In the genomic region with DNA sequence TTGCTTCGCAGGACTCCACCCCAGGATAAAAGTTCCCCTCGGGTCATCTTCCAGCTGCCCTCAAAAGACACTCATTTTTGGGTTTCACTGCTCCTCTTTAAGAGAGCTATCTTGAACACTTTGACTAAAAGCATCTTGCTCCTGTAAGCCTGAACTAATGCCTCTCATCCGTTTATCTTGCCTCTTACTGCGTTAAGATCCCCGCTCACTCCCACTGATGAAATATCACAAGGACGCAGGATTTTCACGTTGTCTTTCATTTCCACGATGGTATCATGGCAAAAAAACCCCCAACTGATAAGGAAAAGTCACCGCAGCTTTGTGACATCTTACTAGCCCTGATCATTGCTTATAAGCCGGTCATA, we compare ENCODE assay signal across 8 cellular contexts. TPM values are rescaled to one million over a fixed set of nuclear protein-coding genes. Genes with fewer than 3 reads are reported as not detected.
DNase-seq lines count a peak whose midpoint lies in the region; ATAC-seq and TF ChIP-seq lines count a peak whose summit lies in the region.

No MANE protein-coding gene starts in this region.

- H3K4me1 Mint-ChIP-seq in activated naive CD4-positive, alpha-beta T cell treated with anti-CD3 and anti-CD28 coated beads for 36 hours (ENCODE audit: low read depth), result peaks cover 27% of the 10 kb centered on the region

- H3K4me3 ChIP-seq in astrocyte of the cerebellum (ENCODE audit: low read depth, low read length), result peak overlapping the region; percentile 80
- peak overlapping the region; percentile 77 for H3K4me3 ChIP-seq in lower lobe of right lung
- peak overlapping the region; percentile 28 to 76 (median 61) for H3K4me3 ChIP-seq in upper lobe of left lung

- CTCF ChIA-PET in activated naive CD4-positive, alpha-beta T cell treated with anti-CD3 and anti-CD28 coated beads for 36 hours (lab: Charles Lee), result interaction anchor here (0.8 kb wide), 1 partner anchor 123 kb away, joined by 4 read pairs; no protein-coding TSS in a partner anchor
- CTCF ChIA-PET in GM10248 (lab: Yijun Ruan, JAX), result interaction anchor here (1.7 to 5.0 kb wide), 3 partner anchors 20 to 123 kb away, joined by 6 to 23 read pairs (median 8); no protein-coding TSS in a partner anchor

- H3K9me3 Mint-ChIP-seq in activated naive CD4-positive, alpha-beta T cell treated with anti-CD3 and anti-CD28 coated beads for 36 hours, result no peaks in the 10 kb centered on the region

- H3K36me3 Mint-ChIP-seq in activated naive CD4-positive, alpha-beta T cell treated with anti-CD3 and anti-CD28 coated beads for 36 hours (ENCODE audit: low read depth), result peaks cover 9% of the 10 kb centered on the region

- peak overlapping the region; percentile 85 for H3K4me3 Mint-ChIP-seq in activated naive CD4-positive, alpha-beta T cell treated with anti-CD3 and anti-CD28 coated beads for 36 hours

- H3K27me3 Mint-ChIP-seq in activated naive CD4-positive, alpha-beta T cell treated with anti-CD3 and anti-CD28 coated beads for 36 hours (ENCODE audit: low read depth), result no peaks in the 10 kb centered on the region

- peaks cover 5% of the 10 kb centered on the region for H3K4me1 ChIP-seq in lower lobe of right lung
- no peaks in the 10 kb centered on the region for H3K4me1 ChIP-seq in upper lobe of left lung

- ATAC-seq in lower lobe of right lung (no peak), upper lobe of left lung (ENCODE audit: low FRiP score in 2 of 2) (no peak)

- H3K27ac ChIP-seq in lower lobe of right lung (peak overlapping the region; percentile 90), upper lobe of left lung (peak overlapping the region; percentile 88 to 95 (median 93))

- DNase-seq in activated naive CD4-positive, alpha-beta T cell treated with anti-CD3 and anti-CD28 coated beads for 36 hours, result no peak
- no peak for DNase-seq in activated naive CD4-positive, alpha-beta T cell treated with Interleukin-2 at 50 U/mL for 16 hours
- no peak for DNase-seq in astrocyte of the cerebellum (ENCODE audit: low read depth)
- DNase-seq in lower lobe of right lung, result no peak
- DNase-seq in upper lobe of left lung, result no peak
- no peak for DNase-seq in GM10248 (ENCODE audit: extremely low spot score)
- no peak for DNase-seq in NCI-H1417 (lab: John Stamatoyannopoulos, UW)
- no peak for DNase-seq in middle frontal gyrus (ENCODE audit: extremely low spot score, low spot score)

- H3K27me3 ChIP-seq in lower lobe of right lung (ENCODE audit: low read depth), result no peaks in the 10 kb centered on the region
- H3K27me3 ChIP-seq in upper lobe of left lung, result no peaks in the 10 kb centered on the region

- H3K9me3 ChIP-seq in lower lobe of right lung (no peaks in the 10 kb centered on the region), upper lobe of left lung (no peaks in the 10 kb centered on the region)

- no peaks in the 10 kb centered on the region for H3K36me3 ChIP-seq in lower lobe of right lung
- H3K36me3 ChIP-seq in upper lobe of left lung, result no peaks in the 10 kb centered on the region

- POLR2A ChIA-PET in GM10248 (lab: Yijun Ruan, JAX), result interaction anchor here (0.6 to 1.1 kb wide), 2 partner anchors 40 to 49 kb away, joined by 3 read pairs; no protein-coding TSS in a partner anchor

- H3K27ac Mint-ChIP-seq in activated naive CD4-positive, alpha-beta T cell treated with anti-CD3 and anti-CD28 coated beads for 36 hours, result peak overlapping the region; percentile 93

- TF ChIP-seq CTCF in astrocyte of the cerebellum (IDR thresholded peaks at IDR 0.05; ENCODE audit: low read depth, low read length, missing control alignments) (no peak), lower lobe of right lung (IDR thresholded peaks at IDR 0.05) (no peak), upper lobe of left lung (IDR thresholded peaks at IDR 0.05) (no peak), GM10248 (IDR thresholded peaks at IDR 0.05; ENCODE audit: control extremely low read depth, extremely low read depth, low read depth, missing control alignments) (no peak)

- 14 to 51% methylated on average over 6 to 10 of the region's 10 CpGs for WGBS in upper lobe of left lung, 2 donors

- intact Hi-C loops in activated naive CD4-positive, alpha-beta T cell treated with anti-CD3 and anti-CD28 coated beads for 36 hours (cut with micrococcal nuclease), result loop anchor here (1.0 to 5.0 kb wide), 5 partner anchors 124 to 1641 kb away; partner anchors contain the start of genes AMMECR1, ATG4A, PSMD10 and TMEM164
- intact Hi-C loops in lower lobe of right lung (cut with DNase I), result no loop called here

- no peak for TF ChIP-seq POLR2A in upper lobe of left lung (IDR thresholded peaks at IDR 0.05)

- TF ChIP-seq EP300 in upper lobe of left lung (IDR thresholded peaks at IDR 0.05), result no peak

- in situ Hi-C loops in astrocyte of the cerebellum (cut with HindIII; ENCODE audit: low sequenced_read_pairs), result no loop called here

RNA-seq across cellular contexts. Expression of gene ACSL4, which starts 0.6 kb away (rescaled TPM):
- 10 to 100 TPM; 58.5 to 58.8 TPM for total RNA-seq in activated naive CD4-positive, alpha-beta T cell treated with anti-CD3 and anti-CD28 coated beads for 36 hours
- total RNA-seq in lower lobe of right lung, result 87.7 TPM
- 100 to 1,000 TPM in 3 of 6 donors, 10 to 100 TPM in 3; 53.2 to 156 (median 106) TPM for total RNA-seq in upper lobe of left lung
